In the genomic region with DNA sequence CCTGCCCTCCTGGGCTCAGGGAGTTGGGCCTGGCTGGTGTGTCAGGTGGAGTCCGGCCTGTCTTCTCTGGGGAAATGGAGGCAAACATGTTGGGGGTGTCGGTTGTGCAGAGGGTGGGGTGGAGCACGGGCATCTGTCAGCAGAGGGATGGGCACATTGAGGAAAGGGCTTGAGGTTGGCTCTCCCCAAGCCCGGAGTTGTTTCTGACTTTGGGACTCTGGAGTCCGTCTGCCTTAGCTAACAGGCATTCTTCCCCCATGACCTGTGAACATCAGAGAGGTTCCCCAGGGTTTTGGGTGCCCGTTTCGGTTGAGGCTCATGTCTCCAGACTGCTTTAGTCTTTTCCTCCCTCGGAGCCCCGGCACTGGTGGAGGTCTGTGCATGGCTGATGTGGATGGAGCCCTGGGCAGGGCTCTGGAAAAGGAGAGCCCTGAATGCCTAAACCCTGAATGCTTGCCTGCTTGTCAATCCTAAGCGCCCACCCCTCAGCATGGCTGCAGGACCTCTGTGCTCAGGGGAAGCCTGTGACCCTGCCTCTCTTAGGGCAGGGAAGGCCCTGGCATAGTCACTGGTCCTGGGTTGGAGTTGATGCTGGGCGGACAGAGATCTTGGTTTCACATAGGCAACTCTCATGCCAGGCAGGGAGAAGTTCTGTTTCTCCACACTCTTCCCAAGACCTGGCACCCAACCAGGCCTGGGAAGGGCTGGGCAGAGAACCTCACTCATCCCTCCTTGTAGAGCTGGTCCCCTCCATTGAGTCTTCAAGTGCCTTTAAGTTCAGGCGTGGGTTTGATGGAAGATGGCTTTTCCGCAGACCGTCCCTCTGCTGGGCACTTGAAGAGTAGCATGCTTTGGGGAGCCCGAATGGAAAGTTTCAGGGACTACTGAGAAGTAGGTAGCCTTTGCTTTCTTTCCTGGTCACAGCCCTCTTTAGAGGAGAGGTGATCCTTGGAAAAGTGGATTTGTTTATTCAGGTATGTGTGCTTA, we compare ENCODE assay signal across 8 cellular contexts. TPM values are rescaled to one million over a fixed set of nuclear protein-coding genes. Genes with fewer than 3 reads are reported as not detected.
DNase-seq lines count a peak whose midpoint lies in the region; ATAC-seq, FAIRE-seq and TF ChIP-seq lines count a peak whose summit lies in the region.

No MANE protein-coding gene starts in this region.

- H3K36me3 ChIP-seq in KMS-11 (ENCODE audit: insufficient read depth), result no peaks in the 10 kb centered on the region

- H3K79me2 ChIP-seq in KMS-11 (ENCODE audit: insufficient read depth, low read depth), result no peaks in the 10 kb centered on the region

- H3K9ac ChIP-seq in KMS-11, result no peak overlapping the region

- no peak overlapping the region for H2AFZ ChIP-seq in KMS-11 (ENCODE audit: low read depth)

- TF ChIP-seq CTCF in C4-2B (conservative IDR thresholded peaks at IDR 0.05) (peak; percentile 75), GM12872 (IDR thresholded peaks at IDR 0.05; ENCODE audit: insufficient read depth, low read depth, low read length) (peak; percentile 77), KMS-11 (conservative IDR thresholded peaks at IDR 0.05; ENCODE audit: low read depth, low read length) (peak; percentile 55), fibroblast of the aortic adventitia (IDR thresholded peaks at IDR 0.05; ENCODE audit: insufficient read depth, low read length) (peak; percentile 81)

- no peak overlapping the region for H3K4me2 ChIP-seq in KMS-11

- H3K4me1 ChIP-seq in KMS-11 (ENCODE audit: low read depth, poor library complexity, severe bottlenecking), result no peaks in the 10 kb centered on the region

- H3K27me3 ChIP-seq in KMS-11 (ENCODE audit: insufficient read depth, low read depth), result no peaks in the 10 kb centered on the region

- H3K4me3 ChIP-seq in KMS-11 (IDR thresholded peaks at IDR 0.05; ENCODE audit: insufficient read depth, low read depth, low read length), result no peak overlapping the region
- no peak overlapping the region for H3K4me3 ChIP-seq in fibroblast of the aortic adventitia (ENCODE audit: low read depth, low read length)

- peak; percentile 46 for FAIRE-seq in TTC549 (lab: Jason Lieb, UNC)

- ATAC-seq in GM21723 (IDR thresholded peaks at IDR 0.05; ENCODE audit: unreplicated experiment), result no peak

- H3K27ac ChIP-seq in C4-2B, result no peak overlapping the region
- H3K27ac ChIP-seq in KMS-11, result no peak overlapping the region

- peak; percentile 69 for DNase-seq in fibroblast of the aortic adventitia (ENCODE audit: low read depth)
- DNase-seq in renal cortical epithelial cell (ENCODE audit: low read depth), result peak; percentile 32
- no peak for DNase-seq in activated CD8-positive, alpha-beta memory T cell treated with anti-CD3 and anti-CD28 coated beads for 24 hours

- H4K20me1 ChIP-seq in KMS-11 (ENCODE audit: insufficient read depth), result no peaks in the 10 kb centered on the region

RNA-seq across cellular contexts. Expression of gene NYNRIN, which starts 13.0 kb away (rescaled TPM):
- total RNA-seq in fibroblast of the aortic adventitia (ENCODE audit: low replicate concordance), result 14.1 and 45.1 TPM in 2 replicates
- 2.4 and 4.3 TPM in 2 replicates for total RNA-seq in renal cortical epithelial cell

RNA-seq across cellular contexts. Expression of gene CBLN3, which starts 17.7 kb away (rescaled TPM):
- total RNA-seq in fibroblast of the aortic adventitia (ENCODE audit: low replicate concordance) (5.9 and 6.2 TPM in 2 replicates), renal cortical epithelial cell (0.52 and 1.2 TPM in 2 replicates)

RNA-seq across cellular contexts. Expression of gene KHNYN, which starts 18.0 kb away (rescaled TPM):
- total RNA-seq in fibroblast of the aortic adventitia (ENCODE audit: low replicate concordance) (37.1 and 39.8 TPM in 2 replicates), renal cortical epithelial cell (48.5 and 59.9 TPM in 2 replicates)

RNA-seq across cellular contexts. Expression of gene SDR39U1, which starts 30.8 kb away (rescaled TPM):
- total RNA-seq in fibroblast of the aortic adventitia (ENCODE audit: low replicate concordance) (12.6 and 13.7 TPM in 2 replicates), renal cortical epithelial cell (6.4 and 10.4 TPM in 2 replicates)

RNA-seq across cellular contexts. Expression of gene NFATC4, which starts 43.8 kb away (rescaled TPM):
- 77.9 and 221 TPM in 2 replicates for total RNA-seq in fibroblast of the aortic adventitia (ENCODE audit: low replicate concordance)
- total RNA-seq in renal cortical epithelial cell, result 5.6 and 6.7 TPM in 2 replicates
